In genomic region chr6:109840796-109841195, GRCh38 we compare ENCODE assay signal across 15 cellular contexts.
A peak's percentile ranks its signal among the peaks of the same experiment; 100 is the strongest.
DNase-seq lines count a peak whose midpoint lies in the region; ATAC-seq and TF ChIP-seq lines count a peak whose summit lies in the region.
"Had no signal": no experiment of that assay in that cellular context is flagged by ENCODE, and none has a peak within 500 bp of the region (broad histone marks: within the 10 kb centered on the region; RNA-seq: fewer than 3 reads in every experiment).

No MANE protein-coding gene starts in this region.

- WGBS in psoas muscle, 3 donors, result 83 to 93% (median 89%) methylated on average over 5 of the region's 5 CpGs

- ATAC-seq in Panc1 (peak; percentile 50; the same call in 1 of the 2 replicates), psoas muscle (no peak)
- no peak for ATAC-seq in stimulated activated naive B cell treated with anti-CD40 and anti-IgM and Interleukin-4, amounts not matched to agents 10 μg/mL and 1 μg/mL and 100 μg/mL, for 72 hours (replicated peaks)
- ATAC-seq: A549; CD8-positive, alpha-beta T cell had no signal

- TF ChIP-seq CTCF in Panc1 (IDR thresholded peaks at IDR 0.05), result no peak
- no peak for TF ChIP-seq CTCF in left ventricle myocardium inferior (IDR thresholded peaks at IDR 0.05; ENCODE audit: borderline replicate concordance)
- no peak for TF ChIP-seq CTCF in psoas muscle (IDR thresholded peaks at IDR 0.05)

- peaks cover 1 to 3% of the 10 kb centered on the region in 2 donors for H3K36me3 Mint-ChIP-seq in stimulated activated naive B cell treated with anti-CD40 and anti-IgM and Interleukin-4, amounts not matched to agents 10 μg/mL and 1 μg/mL and 100 μg/mL, for 72 hours
- H3K36me3 Mint-ChIP-seq: CD8-positive, alpha-beta T cell had no signal

- H3K4me3 ChIP-seq in Panc1 (ENCODE audit: low read depth in 2 of 2, low read length in 2 of 2), result no peak overlapping the region
- H3K4me3 ChIP-seq in left ventricle myocardium inferior, result no peak overlapping the region
- no peak overlapping the region for H3K4me3 ChIP-seq in psoas muscle
- H3K4me3 ChIP-seq: A549, BLaER1 had no signal

- peak overlapping the region; percentile 47 for H3K27ac Mint-ChIP-seq in stimulated activated naive B cell treated with anti-CD40 and anti-IgM and Interleukin-4, amounts not matched to agents 10 μg/mL and 1 μg/mL and 100 μg/mL, for 72 hours
- H3K27ac Mint-ChIP-seq: CD8-positive, alpha-beta T cell; H9 had no signal

- H3K4me1 ChIP-seq in Panc1 (ENCODE audit: control insufficient read depth, insufficient read depth, low read length) (no peaks in the 10 kb centered on the region), left ventricle myocardium inferior (no peaks in the 10 kb centered on the region), psoas muscle (no peaks in the 10 kb centered on the region)
- H3K4me1 ChIP-seq: A549, BLaER1 had no signal

- no peaks in the 10 kb centered on the region for H3K9me3 Mint-ChIP-seq in stimulated activated naive B cell treated with anti-CD40 and anti-IgM and Interleukin-4, amounts not matched to agents 10 μg/mL and 1 μg/mL and 100 μg/mL, for 72 hours
- H3K9me3 Mint-ChIP-seq: CD8-positive, alpha-beta T cell had no signal

- no TSS peak for BruUV-seq in Panc1 (replicated peaks; lab: Mats Ljungman, UMichigan)

- H3K9me3 ChIP-seq in Panc1 (ENCODE audit: control insufficient read depth, insufficient read depth, low read depth, low read length) (no peaks in the 10 kb centered on the region), left ventricle myocardium inferior (replicated peaks) (no peaks in the 10 kb centered on the region), psoas muscle (no peaks in the 10 kb centered on the region)
- H3K9me3 ChIP-seq: A549, BLaER1 had no signal

- POLR2A ChIA-PET in Panc1 (lab: Charles Lee), result no interaction called here

- no peaks in the 10 kb centered on the region for H3K36me3 ChIP-seq in Panc1 (ENCODE audit: control insufficient read depth, insufficient read depth, low read length)
- H3K36me3 ChIP-seq in left ventricle myocardium inferior, result no peaks in the 10 kb centered on the region
- no peaks in the 10 kb centered on the region for H3K36me3 ChIP-seq in psoas muscle (ENCODE audit: insufficient read depth in 1 of 2, low read depth in 1 of 2)
- H3K36me3 ChIP-seq: BLaER1 had no signal

- CTCF ChIA-PET in Panc1 (lab: Charles Lee), result interaction anchor here (0.6 kb wide), 2 partner anchors 40 to 551 kb away, joined by 3 to 6 read pairs; no protein-coding TSS in a partner anchor

- peak; percentile 9 for DNase-seq in EH (ENCODE audit: low read depth)
- no peak for DNase-seq in Panc1 (ENCODE audit: low read depth, low spot score)
- peak; percentile 10 for DNase-seq in fibroblast of peridontal ligament (ENCODE audit: extremely low read depth)
- DNase-seq in stimulated activated naive B cell treated with anti-CD40 and anti-IgM and Interleukin-4, amounts not matched to agents 10 μg/mL and 1 μg/mL and 100 μg/mL, for 72 hours, result no peak
- DNase-seq in left ventricle myocardium inferior, result no peak
- no peak for DNase-seq in activated CD4-positive, alpha-beta T cell treated with anti-CD3 and anti-CD28 coated beads, Interleukin-2, amount 50 U/mL, for 4 hours
- no peak for DNase-seq in psoas muscle
- DNase-seq: Calu3; CD8-positive, alpha-beta T cell; DMS79 treated with DMSO at 0.1 percent for 48 hours; H9 had no signal

- H3K4me1 Mint-ChIP-seq in stimulated activated naive B cell treated with anti-CD40 and anti-IgM and Interleukin-4, amounts not matched to agents 10 μg/mL and 1 μg/mL and 100 μg/mL, for 72 hours, result no peaks in the 10 kb centered on the region
- H3K4me1 Mint-ChIP-seq: H9 had no signal

- intact Hi-C loops in Panc1 (cut with micrococcal nuclease; ENCODE audit: unreplicated experiment) (no loop called here), left ventricle myocardium inferior (cut with micrococcal nuclease) (no loop called here), psoas muscle (cut with DNase I) (no loop called here)

- H3K27ac ChIP-seq in Panc1 (ENCODE audit: low read length) (no peak overlapping the region), left ventricle myocardium inferior (replicated peaks) (no peak overlapping the region), psoas muscle (no peak overlapping the region)
- H3K27ac ChIP-seq: 22Rv1, A549, BLaER1, KMS-11 had no signal

- no peaks in the 10 kb centered on the region for H3K27me3 ChIP-seq in Panc1 (ENCODE audit: control insufficient read depth, insufficient read depth, low read length)
- H3K27me3 ChIP-seq in left ventricle myocardium inferior (ENCODE audit: low read depth), result no peaks in the 10 kb centered on the region
- H3K27me3 ChIP-seq in psoas muscle (ENCODE audit: insufficient read depth in 3 of 3, low read length in 2 of 3), result no peaks in the 10 kb centered on the region
- H3K27me3 ChIP-seq: BLaER1 had no signal

- no peak overlapping the region for H3K4me3 Mint-ChIP-seq in stimulated activated naive B cell treated with anti-CD40 and anti-IgM and Interleukin-4, amounts not matched to agents 10 μg/mL and 1 μg/mL and 100 μg/mL, for 72 hours
- H3K4me3 Mint-ChIP-seq: CD8-positive, alpha-beta T cell; H9 had no signal

- no peaks in the 10 kb centered on the region for H3K27me3 Mint-ChIP-seq in stimulated activated naive B cell treated with anti-CD40 and anti-IgM and Interleukin-4, amounts not matched to agents 10 μg/mL and 1 μg/mL and 100 μg/mL, for 72 hours

- in situ Hi-C loops in Panc1 (cut with HindIII; ENCODE audit: low pct_unique_long_range_greater_than_20kb, low sequenced_read_pairs), result no loop called here

Comparison
In these comparisons a context has a peak if more than half of its experiments do, and no peak if none do; other contexts are left out.
1. DNase-seq: peak in EH (single experiment) and fibroblast of peridontal ligament (single experiment); none in Panc1 (single experiment), stimulated activated naive B cell treated with anti-CD40 and anti-IgM and Interleukin-4, amounts not matched to agents 10 μg/mL and 1 μg/mL and 100 μg/mL, for 72 hours (single experiment), left ventricle myocardium inferior (single experiment), activated CD4-positive, alpha-beta T cell treated with anti-CD3 and anti-CD28 coated beads, Interleukin-2, amount 50 U/mL, for 4 hours (0 of 2) and psoas muscle (0 of 2).